Comparison of ENCODE assay signal across 8 cellular contexts in genomic region chr18:51194604-51195003, GRCh38. TPM values are rescaled to one million over a fixed set of nuclear protein-coding genes. Genes with fewer than 3 reads are reported as not detected.
DNase-seq lines count a peak whose midpoint lies in the region; ATAC-seq and TF ChIP-seq lines count a peak whose summit lies in the region.

No MANE protein-coding gene starts in this region.

- H3K9me3 ChIP-seq in A673 (ENCODE audit: low read depth, low read length, poor library complexity, severe bottlenecking), result peaks cover 3% of the 10 kb centered on the region
- H3K9me3 ChIP-seq in mesenchymal stem cell (ENCODE audit: control insufficient read depth, low read length), result no peaks in the 10 kb centered on the region

- ATAC-seq in HG03378 (IDR thresholded peaks at IDR 0.05; ENCODE audit: unreplicated experiment), result no peak
- ATAC-seq in GM18505 (IDR thresholded peaks at IDR 0.05; ENCODE audit: unreplicated experiment), result no peak

- peak overlapping the region; percentile 99 for H3K4me3 Mint-ChIP-seq in HFFc6

- H3K27ac ChIP-seq in A673 (ENCODE audit: low read depth, low read length, poor library complexity, severe bottlenecking) (no peak overlapping the region), mesenchymal stem cell (ENCODE audit: low read length, poor library complexity, severe bottlenecking) (no peak overlapping the region)

- H3K18ac ChIP-seq in mesenchymal stem cell (ENCODE audit: low read depth in 1 of 2, low read length in 2 of 2), result no peak overlapping the region

- H3K9me3 Mint-ChIP-seq in HFFc6, result 0 out of 2 replicates have a peak, but pooled peaks cover 3% of the 10 kb centered on the region

- H3K27me3 ChIP-seq in A673 (replicated peaks; ENCODE audit: insufficient read depth, low read depth, low read length, poor library complexity), result no peaks in the 10 kb centered on the region
- H3K27me3 ChIP-seq in mesenchymal stem cell (ENCODE audit: control insufficient read depth in 1 of 2, insufficient read depth in 1 of 2, low read length in 2 of 2), result no peaks in the 10 kb centered on the region

- DNase-seq in A673 (ENCODE audit: low spot score) (peak; percentile 21), HFFc6 (no peak), astrocyte of the spinal cord (ENCODE audit: low read depth, low spot score) (no peak), mesenchymal stem cell (no peak), NCI-H2107 (lab: John Stamatoyannopoulos, UW) (no peak), NCI-H187 treated with DMSO at 0.1 percent for 48 hours (lab: John Stamatoyannopoulos, UW) (no peak)

- H3K4me3 ChIP-seq in A673 (ENCODE audit: low read depth, low read length, poor library complexity, severe bottlenecking), result peak overlapping the region; percentile 76
- H3K4me3 ChIP-seq in astrocyte of the spinal cord (ENCODE audit: low read depth, low read length), result peak overlapping the region; percentile 90
- peak overlapping the region in 1 of 2 experiments; percentile 96 for H3K4me3 ChIP-seq in mesenchymal stem cell (ENCODE audit: insufficient read depth in 1 of 2, low read depth in 1 of 2, low read length in 2 of 2)

- H3K14ac ChIP-seq in mesenchymal stem cell (ENCODE audit: low read length in 2 of 2), result no peak overlapping the region

- peaks cover 3% of the 10 kb centered on the region for H3K27me3 Mint-ChIP-seq in HFFc6 (ENCODE audit: insufficient read depth)

- no peak overlapping the region for H4K8ac ChIP-seq in mesenchymal stem cell (ENCODE audit: low read length)

- TF ChIP-seq POLR2A in GM18505 (IDR thresholded peaks at IDR 0.05; ENCODE audit: borderline replicate concordance, extremely low read depth, insufficient read depth, insufficient read length), result no peak

- no peak overlapping the region for H3K4ac ChIP-seq in mesenchymal stem cell (ENCODE audit: low read depth in 1 of 2, low read length in 2 of 2)

- H3K36me3 ChIP-seq in A673 (ENCODE audit: insufficient read depth, low read length, poor library complexity, severe bottlenecking) (no peaks in the 10 kb centered on the region), mesenchymal stem cell (ENCODE audit: control insufficient read depth in 1 of 2, insufficient read depth in 2 of 2, low read depth in 1 of 2, low read length in 2 of 2) (no peaks in the 10 kb centered on the region)

- no peaks in the 10 kb centered on the region for H3K79me1 ChIP-seq in mesenchymal stem cell (replicated peaks; ENCODE audit: low read length, poor library complexity, severe bottlenecking)

- no TSS peak for BruUV-seq in A673 (replicated peaks; lab: Mats Ljungman, UMichigan)

- H3K36me3 Mint-ChIP-seq in HFFc6 (ENCODE audit: low read depth), result peaks cover 6% of the 10 kb centered on the region; the same call in 1 of the 2 replicates

- in situ Hi-C loops in astrocyte of the spinal cord (cut with HindIII; ENCODE audit: low sequenced_read_pairs), result no loop called here

- H3K4me1 Mint-ChIP-seq in HFFc6 (ENCODE audit: low read depth), result peaks cover 54% of the 10 kb centered on the region

- H3K23ac ChIP-seq in mesenchymal stem cell (ENCODE audit: low read length in 2 of 2), result no peak overlapping the region

- H3K4me1 ChIP-seq in A673 (ENCODE audit: insufficient read depth, low read length, poor library complexity, severe bottlenecking), result peaks cover 29% of the 10 kb centered on the region
- peaks cover 1% of the 10 kb centered on the region for H3K4me1 ChIP-seq in mesenchymal stem cell (ENCODE audit: control insufficient read depth, insufficient read depth, low read depth, low read length)

- H3K4me2 ChIP-seq in mesenchymal stem cell (ENCODE audit: low read length, poor library complexity, severe bottlenecking), result peak overlapping the region; percentile 76

- no peak overlapping the region for H2AFZ ChIP-seq in mesenchymal stem cell (ENCODE audit: low read depth, low read length)

- POLR2A ChIA-PET in A673 (lab: Charles Lee; ENCODE audit: low non-redundant PET), result no interaction called here

- no peak overlapping the region for H2AK5ac ChIP-seq in mesenchymal stem cell (ENCODE audit: low read length, severe bottlenecking)

- no peak overlapping the region for H2BK5ac ChIP-seq in mesenchymal stem cell (ENCODE audit: low read depth, low read length, poor library complexity, severe bottlenecking)

- no peak overlapping the region for H4K91ac ChIP-seq in mesenchymal stem cell (ENCODE audit: low read length)

- H2BK12ac ChIP-seq in mesenchymal stem cell (ENCODE audit: low read length in 2 of 2), result no peak overlapping the region

- no peak overlapping the region for H2BK15ac ChIP-seq in mesenchymal stem cell (ENCODE audit: low read depth, poor library complexity, severe bottlenecking)

- intact Hi-C loops in A673 (cut with micrococcal nuclease; ENCODE audit: unreplicated experiment), result loop anchor here (5.0 kb wide), 2 partner anchors 52 to 83 kb away; no protein-coding TSS in a partner anchor

- H3K27ac Mint-ChIP-seq in HFFc6, result peak overlapping the region; percentile 95

- H2BK120ac ChIP-seq in mesenchymal stem cell (ENCODE audit: low read depth, low read length), result no peak overlapping the region

- WGBS in mesenchymal stem cell, result 30% methylated on average over 3 of the region's 3 CpGs

- no peak for TF ChIP-seq CTCF in A673 (conservative IDR thresholded peaks at IDR 0.05; ENCODE audit: low read depth, low read length)
- TF ChIP-seq CTCF in HFFc6 (IDR thresholded peaks at IDR 0.05), result no peak
- no peak for TF ChIP-seq CTCF in astrocyte of the spinal cord (IDR thresholded peaks at IDR 0.05; ENCODE audit: low read depth, low read length)

- H3K9ac ChIP-seq in mesenchymal stem cell (ENCODE audit: low read length), result peak overlapping the region; percentile 94

- CTCF ChIA-PET in A673 (lab: Charles Lee), result no interaction called here

RNA-seq across cellular contexts. Expression of gene MEX3C, which starts 2.9 kb away (rescaled TPM):
- 55.9 and 60.2 TPM in 2 replicates for total RNA-seq in A673 (2021)
- 10 to 100 TPM; 31.2 to 39.3 (median 35.6) TPM for total RNA-seq in HFFc6 (2021; fragmentation: NEBNext Ultra II Directional; extraction: Animal tissue kit (Norgen Biotek cat#: 25700))
- 55.3 TPM for polyA plus RNA-seq in mesenchymal stem cell (2013, experiment 1 of 2)
- polyA plus RNA-seq in mesenchymal stem cell (2013, experiment 2 of 2), result 57.2 TPM
